Comparison of ENCODE assay signal across 16 cellular contexts in the genomic region with DNA sequence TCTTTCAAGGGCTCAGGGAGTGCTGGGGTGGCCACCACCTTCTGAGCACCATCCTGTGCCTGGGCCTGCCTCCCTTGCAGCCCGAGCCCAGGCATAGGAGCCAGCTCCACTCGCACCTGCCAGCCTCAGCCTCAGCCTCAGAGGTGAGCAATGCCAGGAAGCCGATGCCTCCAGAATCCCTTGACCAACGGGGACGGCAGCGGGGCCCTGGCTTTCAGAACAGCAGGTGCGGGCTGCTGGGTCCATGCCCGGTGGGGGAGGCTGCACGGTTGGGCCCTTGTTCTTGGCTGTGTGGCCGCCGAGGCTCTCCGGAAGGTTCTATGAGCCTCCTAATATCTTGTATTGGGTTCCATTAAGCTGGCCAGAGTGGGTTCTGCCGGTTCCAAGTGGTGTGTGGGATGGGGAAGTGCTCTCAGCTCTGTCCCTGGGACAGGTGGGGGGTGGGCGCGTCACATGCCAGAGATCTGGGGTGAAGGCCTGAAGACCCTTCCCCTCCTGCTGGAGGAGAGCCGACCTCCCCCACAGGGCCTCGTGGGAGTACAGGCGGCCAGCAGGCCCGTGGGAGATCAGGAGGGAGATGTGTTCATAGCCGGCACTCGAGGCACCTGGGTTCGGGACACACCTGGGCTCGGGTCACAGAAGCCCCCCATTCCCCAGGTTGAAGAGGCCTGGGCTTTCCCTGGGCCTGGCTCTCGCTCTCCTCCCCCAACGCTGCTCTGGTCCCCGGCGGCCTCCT. TPM values are rescaled to one million over a fixed set of nuclear protein-coding genes. Genes with fewer than 3 reads are reported as not detected.
DNase-seq lines count a peak whose midpoint lies in the region; ATAC-seq and TF ChIP-seq lines count a peak whose summit lies in the region.
"Had no signal": no experiment of that assay in that cellular context is flagged by ENCODE, and none has a peak within 500 bp of the region (broad histone marks: within the 10 kb centered on the region; RNA-seq: fewer than 3 reads in every experiment).

No MANE protein-coding gene starts in this region.

- H3K4me1 ChIP-seq in HEK293 (ENCODE audit: control insufficient read depth, insufficient read depth, low read length), result peaks cover 11% of the 10 kb centered on the region
- peaks cover 13 to 41% (median 27%) of the 10 kb centered on the region in 4 donors for H3K4me1 ChIP-seq in esophagus muscularis mucosa

- intact Hi-C loops in esophagus muscularis mucosa (cut with DNase I), result no loop called here

- POLR2A ChIA-PET in HEK293 (lab: Yijun Ruan, JAX), result no interaction called here

- H3K27me3 ChIP-seq in WERI-Rb-1 (ENCODE audit: insufficient read depth, low read depth, severe bottlenecking) (no peaks in the 10 kb centered on the region), esophagus muscularis mucosa (no peaks in the 10 kb centered on the region)

- no peak for TF ChIP-seq POLR2A in esophagus muscularis mucosa (IDR thresholded peaks at IDR 0.05; ENCODE audit: low read depth)

- DNase-seq in WERI-Rb-1 (no peak), esophagus muscularis mucosa (ENCODE audit: extremely low spot score) (no peak), EL (no peak), NCI-H446 (lab: John Stamatoyannopoulos, UW) (no peak)
- DNase-seq: KBM-7, NCI-H1105, NCI-H2081 treated with DMSO at 0.1 percent for 48 hours, NCI-H2227 treated with DMSO at 0.1 percent for 48 hours, NCI-H524, NCI-H82 had no signal

- CTCF ChIA-PET in HEK293 (lab: Yijun Ruan, JAX), result interaction anchor here (1.0 kb wide), 1 partner anchor 22 kb away, joined by 4 read pairs; no protein-coding TSS in a partner anchor

- H3K9me3 ChIP-seq in HEK293 (ENCODE audit: control insufficient read depth, insufficient read depth, low read depth, low read length) (no peaks in the 10 kb centered on the region), WERI-Rb-1 (ENCODE audit: severe bottlenecking) (no peaks in the 10 kb centered on the region), esophagus muscularis mucosa (no peaks in the 10 kb centered on the region)

- TF ChIP-seq CTCF in HEK293 (tag by site-specific recombination; IDR thresholded peaks at IDR 0.05) (no peak), WERI-Rb-1 (IDR thresholded peaks at IDR 0.05; ENCODE audit: low read depth, low read length) (no peak), esophagus muscularis mucosa (IDR thresholded peaks at IDR 0.05) (no peak)

- 82% methylated on average over 12 of the region's 27 CpGs for WGBS in esophagus muscularis mucosa

- no peak overlapping the region for H3K4me3 ChIP-seq in HEK293 (ENCODE audit: low read depth, low read length)
- no peak overlapping the region for H3K4me3 ChIP-seq in WERI-Rb-1 (ENCODE audit: low read depth, low read length)
- H3K4me3 ChIP-seq in esophagus muscularis mucosa, result no peak overlapping the region
- H3K4me3 ChIP-seq: GM12878, SK-N-MC had no signal

- H3K36me3 ChIP-seq in HEK293 (ENCODE audit: control insufficient read depth in 2 of 2, insufficient read depth in 1 of 2, low read length in 2 of 2), result no peaks in the 10 kb centered on the region
- H3K36me3 ChIP-seq in WERI-Rb-1, result no peaks in the 10 kb centered on the region
- no peaks in the 10 kb centered on the region for H3K36me3 ChIP-seq in esophagus muscularis mucosa

- no peak for ATAC-seq in GM19324 (IDR thresholded peaks at IDR 0.05; ENCODE audit: low FRiP score, unreplicated experiment)
- ATAC-seq: GM12878, Panc1 had no signal

- no peak for TF ChIP-seq EP300 in esophagus muscularis mucosa (IDR thresholded peaks at IDR 0.05)

- H3K27ac ChIP-seq in HEK293 (ENCODE audit: extremely low read depth, low read depth, low read length), result no peak overlapping the region
- H3K27ac ChIP-seq in WERI-Rb-1, result peak overlapping the region; percentile 65
- H3K27ac ChIP-seq in esophagus muscularis mucosa (replicated peaks in 1 of 4), result peak overlapping the region in 3 of 4 donors; percentile 66 to 82 (median 69)
- H3K27ac ChIP-seq in temporal lobe (ENCODE audit: low read depth, low read length), result peak overlapping the region; percentile 83
- H3K27ac ChIP-seq: SK-N-MC had no signal

TF ChIP-seq in HEK293, 187 proteins besides CTCF, POLR2A, EP300 and RAD21:
- TF ChIP-seq ZNF114 (tag by site-specific recombination; IDR thresholded peaks at IDR 0.05), result no peak
- TF ChIP-seq, protein P1, sequence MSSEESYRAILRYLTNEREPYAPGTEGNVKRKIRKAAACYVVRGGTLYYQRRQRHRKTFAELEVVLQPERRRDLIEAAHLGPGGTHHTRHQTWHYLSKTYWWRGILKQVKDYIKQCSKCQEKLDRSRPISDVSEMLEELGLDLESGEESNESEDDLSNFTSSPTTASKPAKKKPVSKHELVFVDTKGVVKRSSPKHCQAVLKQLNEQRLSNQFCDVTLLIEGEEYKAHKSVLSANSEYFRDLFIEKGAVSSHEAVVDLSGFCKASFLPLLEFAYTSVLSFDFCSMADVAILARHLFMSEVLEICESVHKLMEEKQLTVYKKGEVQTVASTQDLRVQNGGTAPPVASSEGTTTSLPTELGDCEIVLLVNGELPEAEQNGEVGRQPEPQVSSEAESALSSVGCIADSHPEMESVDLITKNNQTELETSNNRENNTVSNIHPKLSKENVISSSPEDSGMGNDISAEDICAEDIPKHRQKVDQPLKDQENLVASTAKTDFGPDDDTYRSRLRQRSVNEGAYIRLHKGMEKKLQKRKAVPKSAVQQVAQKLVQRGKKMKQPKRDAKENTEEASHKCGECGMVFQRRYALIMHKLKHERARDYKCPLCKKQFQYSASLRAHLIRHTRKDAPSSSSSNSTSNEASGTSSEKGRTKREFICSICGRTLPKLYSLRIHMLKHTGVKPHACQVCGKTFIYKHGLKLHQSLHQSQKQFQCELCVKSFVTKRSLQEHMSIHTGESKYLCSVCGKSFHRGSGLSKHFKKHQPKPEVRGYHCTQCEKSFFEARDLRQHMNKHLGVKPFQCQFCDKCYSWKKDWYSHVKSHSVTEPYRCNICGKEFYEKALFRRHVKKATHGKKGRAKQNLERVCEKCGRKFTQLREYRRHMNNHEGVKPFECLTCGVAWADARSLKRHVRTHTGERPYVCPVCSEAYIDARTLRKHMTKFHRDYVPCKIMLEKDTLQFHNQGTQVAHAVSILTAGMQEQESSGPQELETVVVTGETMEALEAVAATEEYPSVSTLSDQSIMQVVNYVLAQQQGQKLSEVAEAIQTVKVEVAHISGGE (tag by site-specific recombination; conservative IDR thresholded peaks at IDR 0.05; ENCODE audit: low read depth), result no peak
- peak; percentile 39 for TF ChIP-seq ZFHX2 (tag by site-specific recombination; conservative IDR thresholded peaks at IDR 0.05)
- TF ChIP-seq EGR2 (tag by site-specific recombination; IDR thresholded peaks at IDR 0.05; ENCODE audit: low read depth), result peak; percentile 37

RNA-seq across cellular contexts. Expression of a gene that starts 27.0 kb away (rescaled TPM):
- 1 to 10 TPM in 3 of 4 donors, under 1 TPM in 1; 0.42 to 5.5 (median 4.1) TPM for total RNA-seq in esophagus muscularis mucosa
- 6.6 TPM for total RNA-seq in temporal lobe
- total RNA-seq: GM12878 had no signal

RNA-seq across cellular contexts. Expression of a gene that starts 34.4 kb away (rescaled TPM):
- total RNA-seq in esophagus muscularis mucosa (10 to 100 TPM in 3 of 4 donors, 1 to 10 TPM in 1; 9.1 to 14.7 (median 13.0) TPM), temporal lobe (12.3 TPM)
